In the genomic region with DNA sequence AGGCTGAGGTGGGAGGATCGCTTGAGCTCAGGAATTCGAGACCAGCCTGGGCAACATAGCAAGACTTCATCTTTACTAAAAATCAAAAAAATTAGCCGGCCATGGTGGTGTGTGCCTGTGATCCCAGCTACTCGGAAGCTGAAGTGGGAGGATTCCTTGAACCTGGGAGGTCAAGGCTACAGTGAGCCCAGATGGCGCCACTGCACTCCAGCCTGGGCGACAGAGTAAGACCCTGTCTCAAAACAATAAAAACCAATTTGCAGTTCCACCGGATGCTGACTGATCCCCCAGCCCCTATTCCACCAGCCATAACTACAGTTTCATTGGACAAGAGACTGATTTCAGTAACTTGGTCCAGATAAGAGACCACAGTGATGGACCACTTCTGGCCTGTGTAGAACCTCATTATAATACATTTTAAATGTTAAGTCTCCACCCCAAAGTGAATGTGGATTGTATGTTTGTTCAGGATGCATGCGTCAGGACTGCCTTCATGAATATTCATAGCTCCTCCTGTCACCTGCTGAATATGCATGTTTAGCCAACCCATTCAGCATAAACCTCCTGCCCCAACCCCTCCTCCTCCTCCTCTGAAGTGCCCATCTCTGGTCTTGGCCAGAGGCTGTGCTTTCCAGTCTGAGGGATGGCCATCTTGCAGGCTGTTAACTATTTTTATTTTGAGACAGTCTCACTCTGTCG, we compare ENCODE assay signal across 10 cellular contexts. TPM values are rescaled to one million over a fixed set of nuclear protein-coding genes. Genes with fewer than 3 reads are reported as not detected.
A peak's percentile ranks its signal among the peaks of the same experiment; 100 is the strongest.
DNase-seq lines count a peak whose midpoint lies in the region; ATAC-seq and TF ChIP-seq lines count a peak whose summit lies in the region.
"Had no signal": no experiment of that assay in that cellular context is flagged by ENCODE, and none has a peak within 500 bp of the region (broad histone marks: within the 10 kb centered on the region; RNA-seq: fewer than 3 reads in every experiment).

No MANE protein-coding gene starts in this region.

- peak overlapping the region; percentile 97 for H3K27ac Mint-ChIP-seq in activated naive CD4-positive, alpha-beta T cell treated with anti-CD3 and anti-CD28 coated beads, Interleukin-2, amount 10 ng/mL, durations not matched to agents 7 days and 5 days
- peak overlapping the region; percentile 66 for H3K27ac Mint-ChIP-seq in chondrocyte (ENCODE audit: unreplicated experiment)
- H3K27ac Mint-ChIP-seq in type B pancreatic cell = no peak overlapping the region

- WGBS in prostate gland = 65% methylated on average over 9 of the region's 9 CpGs

- no peak for ATAC-seq in PC-3
- no peak for ATAC-seq in HG03135 (IDR thresholded peaks at IDR 0.05; ENCODE audit: unreplicated experiment)

- H3K27me3 ChIP-seq in PC-3 (ENCODE audit: low read length) (no peaks in the 10 kb centered on the region), prostate gland (replicated peaks; ENCODE audit: insufficient read depth) (no peaks in the 10 kb centered on the region)

- peak overlapping the region; percentile 86 for H3K4me2 ChIP-seq in PC-3 (ENCODE audit: low read length)

- H3K4me3 ChIP-seq in PC-3 (ENCODE audit: low read length) (peak overlapping the region; percentile 96), prostate gland (no peak overlapping the region)

- no peak for DNase-seq in activated naive CD4-positive, alpha-beta T cell treated with anti-CD3 and anti-CD28 coated beads, Interleukin-2, amount 10 ng/mL, durations not matched to agents 7 days and 5 days
- no peak for DNase-seq in activated naive CD4-positive, alpha-beta T cell treated with anti-CD3 and anti-CD28 coated beads, Interleukin-2, amount 50 U/mL, for 16 hours
- DNase-seq in PC-3 (peak; percentile 41), chondrocyte (ENCODE audit: low spot score) (peak; percentile 19), type B pancreatic cell (ENCODE audit: extremely low spot score, unreplicated experiment) (no peak), NOMO-1 treated with DMSO at 0.1 percent for 48 hours (lab: John Stamatoyannopoulos, UW; ENCODE audit: unreplicated experiment) (no peak), prostate gland (ENCODE audit: low spot score) (no peak)
- DNase-seq: activated CD4-positive, alpha-beta T cell treated with anti-CD3 and anti-CD28 coated beads, Interleukin-2, amount 50 U/mL, for 48 hours; KG1 had no signal

- peaks cover 41% of the 10 kb centered on the region for H3K36me3 Mint-ChIP-seq in activated naive CD4-positive, alpha-beta T cell treated with anti-CD3 and anti-CD28 coated beads, Interleukin-2, amount 10 ng/mL, durations not matched to agents 7 days and 5 days
- peaks cover 7% of the 10 kb centered on the region for H3K36me3 Mint-ChIP-seq in chondrocyte (ENCODE audit: low read depth)
- peaks cover 11% of the 10 kb centered on the region for H3K36me3 Mint-ChIP-seq in type B pancreatic cell

- no peak for TF ChIP-seq CTCF in PC-3 (conservative IDR thresholded peaks at IDR 0.05; ENCODE audit: low read depth, low read length)
- no peak for TF ChIP-seq CTCF in chondrocyte (IDR thresholded peaks at IDR 0.05)
- TF ChIP-seq CTCF in type B pancreatic cell (conservative IDR thresholded peaks at IDR 0.05) = no peak
- no peak for TF ChIP-seq CTCF in prostate gland (IDR thresholded peaks at IDR 0.05)

- H3K4me1 ChIP-seq in PC-3 (ENCODE audit: insufficient read depth, low read length) = peaks cover 23% of the 10 kb centered on the region
- H3K4me1 ChIP-seq in prostate gland (replicated peaks) = peaks cover 19% of the 10 kb centered on the region

- peaks cover 89% of the 10 kb centered on the region for H3K79me2 ChIP-seq in PC-3 (ENCODE audit: low read length)

- peak overlapping the region; percentile 99; the same call in 1 of the 2 replicates for H3K9ac ChIP-seq in PC-3 (ENCODE audit: low read length)

- H3K27ac ChIP-seq in PC-3 (ENCODE audit: low read length) (no peak overlapping the region), prostate gland (no peak overlapping the region)

- POLR2A ChIA-PET in PC-3 (lab: Charles Lee; ENCODE audit: unreplicated experiment) = interaction anchor here (0.7 kb wide), 1 partner anchor 18 kb away, joined by 7 read pairs; no protein-coding TSS in a partner anchor

- CTCF ChIA-PET in activated naive CD4-positive, alpha-beta T cell treated with anti-CD3 and anti-CD28 coated beads, Interleukin-2, amount 10 ng/mL, durations not matched to agents 7 days and 5 days (lab: Charles Lee) = interaction anchor here (3.3 kb wide), 1 partner anchor 21 kb away, joined by 26 read pairs; no protein-coding TSS in a partner anchor
- CTCF ChIA-PET in PC-3 (lab: Charles Lee) = interaction anchor here (0.5 to 1.0 kb wide), 2 partner anchors 21 to 37 kb away, joined by 3 to 5 read pairs; no protein-coding TSS in a partner anchor

- intact Hi-C loops in PC-3 (cut with micrococcal nuclease) (no loop called here), prostate gland (cut with DNase I) (loop anchor here (10.0 kb wide), 1 partner anchor 530 kb away; a partner anchor contains a TSS)

- H3F3A ChIP-seq in PC-3 (ENCODE audit: low read length, unreplicated experiment) = no peaks in the 10 kb centered on the region

- peaks cover 7% of the 10 kb centered on the region; the same call in 1 of the 2 replicates for H3K36me3 ChIP-seq in PC-3 (ENCODE audit: low read depth, low read length)
- peaks cover 0 to 3% of the 10 kb centered on the region in 2 donors for H3K36me3 ChIP-seq in prostate gland

- H3K4me1 Mint-ChIP-seq in activated naive CD4-positive, alpha-beta T cell treated with anti-CD3 and anti-CD28 coated beads, Interleukin-2, amount 10 ng/mL, durations not matched to agents 7 days and 5 days = peaks cover 61% of the 10 kb centered on the region
- peaks cover 38% of the 10 kb centered on the region for H3K4me1 Mint-ChIP-seq in chondrocyte (ENCODE audit: low read depth)
- peaks cover 14% of the 10 kb centered on the region for H3K4me1 Mint-ChIP-seq in type B pancreatic cell (ENCODE audit: unreplicated experiment)

- H3K9me3 Mint-ChIP-seq in activated naive CD4-positive, alpha-beta T cell treated with anti-CD3 and anti-CD28 coated beads, Interleukin-2, amount 10 ng/mL, durations not matched to agents 7 days and 5 days = no peaks in the 10 kb centered on the region
- H3K9me3 Mint-ChIP-seq in chondrocyte (ENCODE audit: low read depth) (no peaks in the 10 kb centered on the region), type B pancreatic cell (no peaks in the 10 kb centered on the region)

- peaks cover 14% of the 10 kb centered on the region; the same call in 1 of the 2 replicates for H4K20me1 ChIP-seq in PC-3 (ENCODE audit: low read length)

- no peaks in the 10 kb centered on the region for H3K9me2 ChIP-seq in PC-3 (replicated peaks; ENCODE audit: low read length)

- H3K9me3 ChIP-seq in PC-3 (ENCODE audit: low read length) = no peaks in the 10 kb centered on the region
- no peaks in the 10 kb centered on the region for H3K9me3 ChIP-seq in prostate gland

- TF ChIP-seq POLR2A in prostate gland (IDR thresholded peaks at IDR 0.05) = no peak

- BruUV-seq in PC-3 (replicated peaks; lab: Mats Ljungman, UMichigan) = no TSS peak

- H3K27me3 Mint-ChIP-seq in activated naive CD4-positive, alpha-beta T cell treated with anti-CD3 and anti-CD28 coated beads, Interleukin-2, amount 10 ng/mL, durations not matched to agents 7 days and 5 days = peaks cover 3% of the 10 kb centered on the region
- no peaks in the 10 kb centered on the region for H3K27me3 Mint-ChIP-seq in chondrocyte (ENCODE audit: low read depth)
- no peaks in the 10 kb centered on the region for H3K27me3 Mint-ChIP-seq in type B pancreatic cell

- H3K4me3 Mint-ChIP-seq in activated naive CD4-positive, alpha-beta T cell treated with anti-CD3 and anti-CD28 coated beads, Interleukin-2, amount 10 ng/mL, durations not matched to agents 7 days and 5 days = peak overlapping the region; percentile 100
- H3K4me3 Mint-ChIP-seq in chondrocyte (ENCODE audit: unreplicated experiment) (no peak overlapping the region), type B pancreatic cell (peak overlapping the region; percentile 93)

- no peak overlapping the region for H2AFZ ChIP-seq in PC-3 (ENCODE audit: low read length)

RNA-seq across cellular contexts. Expression of a gene that starts 2.3 kb away (rescaled TPM):
- total RNA-seq in PC-3 (2014; rRNA removed) = 98.3 and 109 TPM in 2 replicates
- total RNA-seq in chondrocyte = 47.0 to 48.7 TPM (median 47.5 TPM) in 3 replicates
- 40.2 and 46.0 TPM in 2 replicates for total RNA-seq in type B pancreatic cell (ENCODE audit: low replicate concordance)
- total RNA-seq in prostate gland = 10 to 100 TPM; 46.7 to 84.5 TPM

RNA-seq across cellular contexts. Expression of a gene that starts 6.7 kb away (rescaled TPM):
- 28.6 and 47.7 TPM in 2 replicates for total RNA-seq in PC-3 (2014; rRNA removed)
- 37.0 to 56.2 TPM (median 43.0 TPM) in 3 replicates for total RNA-seq in chondrocyte
- total RNA-seq in type B pancreatic cell (ENCODE audit: low replicate concordance) = 38.5 and 41.0 TPM in 2 replicates
- total RNA-seq in prostate gland = 10 to 100 TPM; 73.7 to 81.7 TPM

RNA-seq across cellular contexts. Expression of a gene that starts 6.9 kb away (rescaled TPM):
- total RNA-seq in PC-3 (2014; rRNA removed) (32.0 and 74.5 TPM in 2 replicates), chondrocyte (15.9 to 20.9 TPM (median 19.3 TPM) in 3 replicates), type B pancreatic cell (ENCODE audit: low replicate concordance) (35.9 and 91.4 TPM in 2 replicates), prostate gland (10 to 100 TPM in 1 of 2 donors, 1 to 10 TPM in 1; 4.3 to 35.6 TPM)

RNA-seq across cellular contexts. Expression of a gene that starts 30.3 kb away (rescaled TPM):
- total RNA-seq in PC-3 (2014; rRNA removed) = 3.1 and 4.8 TPM in 2 replicates
- total RNA-seq in chondrocyte = 6.9 to 8.0 TPM (median 7.3 TPM) in 3 replicates
- total RNA-seq in type B pancreatic cell (ENCODE audit: low replicate concordance) = 0.90 and 3.2 TPM in 2 replicates
- total RNA-seq in prostate gland = 10 to 100 TPM in 1 of 2 donors, 1 to 10 TPM in 1; 2.3 to 16.8 TPM

Comparison
In these comparisons a context has a peak if more than half of its experiments do, and no peak if none do; other contexts are left out.
1. DNase-seq: peak in PC-3 (single experiment) and chondrocyte (single experiment); none in activated naive CD4-positive, alpha-beta T cell treated with anti-CD3 and anti-CD28 coated beads, Interleukin-2, amount 10 ng/mL, durations not matched to agents 7 days and 5 days (single experiment), activated naive CD4-positive, alpha-beta T cell treated with anti-CD3 and anti-CD28 coated beads, Interleukin-2, amount 50 U/mL, for 16 hours (single experiment), type B pancreatic cell (single experiment), NOMO-1 treated with DMSO at 0.1 percent for 48 hours (single experiment) and prostate gland (single experiment).